In genomic region chr1:22370190-22370498, GRCh38 we compare ENCODE assay signal across 1 cellular context.
TF ChIP-seq lines count a peak whose summit lies in the region.

No MANE protein-coding gene starts in this region.

TF ChIP-seq in Ishikawa, 13 proteins besides CTCF, POLR2A, EP300 and RAD21:
- TF ChIP-seq REST (IDR thresholded peaks at IDR 0.05; ENCODE audit: low read depth), result peak; percentile 57; the same call in 1 of the 2 replicates
- no peak for TF ChIP-seq TEAD4 (IDR thresholded peaks at IDR 0.05)
TF ChIP-seq in Ishikawa: peak in this region for 1.
